Comparison of ENCODE assay signal across 33 cellular contexts in the genomic region with DNA sequence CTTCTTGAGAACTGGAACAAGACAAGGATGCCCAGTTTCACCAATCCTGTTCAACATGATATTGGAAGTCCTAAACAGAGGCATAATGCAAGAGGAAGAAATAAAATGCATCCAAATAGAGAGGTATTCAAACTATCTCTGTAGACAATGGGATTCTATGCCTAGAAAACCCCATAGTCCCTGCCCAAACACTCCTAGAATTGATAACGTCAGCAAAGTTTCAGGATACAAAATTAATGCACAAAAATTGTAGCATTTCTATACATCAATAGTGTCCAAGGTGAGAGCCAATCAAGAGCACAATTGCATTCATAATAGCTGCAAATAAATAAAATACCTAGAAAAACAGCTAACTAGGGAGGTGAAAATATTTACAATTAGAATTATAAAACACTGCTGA.
"Had no signal": no experiment of that assay in that cellular context is flagged by ENCODE, and none has a peak within 500 bp of the region (broad histone marks: within the 10 kb centered on the region; RNA-seq: fewer than 3 reads in every experiment).

No MANE protein-coding gene starts in this region.

- H3K4me3 ChIP-seq: adrenal gland, ascending aorta, body of pancreas, breast epithelium, cardiac muscle cell had no signal

- ATAC-seq: activated naive CD4-positive, alpha-beta T cell treated with anti-CD3 and anti-CD28 coated beads, Interleukin-2, amount 50 U/mL, for 72 hours; activated naive CD8-positive, alpha-beta T cell treated with anti-CD3 and anti-CD28 coated beads, Interleukin-2, amount 50 U/mL, for 24 hours; activated T-cell treated with anti-CD3 and anti-CD28 coated beads, Interleukin-2, amount 50 U/mL, for 4 hours; activated T-cell treated with anti-CD3 and anti-CD28 coated beads, Interleukin-2, amount 50 U/mL, for 72 hours; activated T-helper 17 cell treated with anti-CD3 and anti-CD28 coated beads, Interleukin-2, amount 50 U/mL, for 72 hours; body of pancreas had no signal

- H3K4me1 ChIP-seq: adrenal gland, ascending aorta, body of pancreas, breast epithelium had no signal

- H3K36me3 ChIP-seq: adrenal gland, ascending aorta, brain microvascular endothelial cell, breast epithelium, cardiac muscle cell had no signal

- H3K9me3 ChIP-seq: ascending aorta, body of pancreas, breast epithelium had no signal

- H3K27me3 ChIP-seq: adrenal gland, ascending aorta, body of pancreas, brain microvascular endothelial cell, breast epithelium, cardiac muscle cell had no signal

- H3K27ac ChIP-seq: adrenal gland, ascending aorta, body of pancreas, brain microvascular endothelial cell, breast epithelium, cardiac muscle cell had no signal

- DNase-seq: activated effector memory CD4-positive, alpha-beta T cell treated with anti-CD3 and anti-CD28 coated beads, Interleukin-2, amount 50 U/mL, for 16 hours; activated effector memory CD4-positive, alpha-beta T cell treated with Interleukin-2 at 50 U/mL for 16 hours; activated gamma-delta T cell; activated gamma-delta T cell treated with Interleukin-2 at 50 U/mL for 16 hours; activated naive CD4-positive, alpha-beta T cell; activated naive CD4-positive, alpha-beta T cell treated with anti-CD3 and anti-CD28 coated beads for 36 hours; activated naive CD4-positive, alpha-beta T cell treated with anti-CD3 and anti-CD28 coated beads, Interleukin-2, amount 10 ng/mL, durations not matched to agents 7 days and 5 days; activated naive CD4-positive, alpha-beta T cell treated with anti-CD3 and anti-CD28 coated beads, Interleukin-2, amount 50 U/mL, for 16 hours; activated naive CD4-positive, alpha-beta T cell treated with Interleukin-2 at 50 U/mL for 16 hours; activated naive CD8-positive, alpha-beta T cell treated with anti-CD3 and anti-CD28 coated beads for 36 hours; activated naive CD8-positive, alpha-beta T cell treated with anti-CD3 and anti-CD28 coated beads, Interleukin-2, amount 10 ng/mL, durations not matched to agents 7 days and 5 days; activated naive CD8-positive, alpha-beta T cell treated with anti-CD3 and anti-CD28 coated beads, Interleukin-2, amount 50 U/mL, for 24 hours; activated T-cell treated with anti-CD3 and anti-CD28 coated beads, Interleukin-2, amount 50 U/mL, for 24 hours; activated T-cell treated with anti-CD3 and anti-CD28 coated beads, Interleukin-2, amount 50 U/mL, for 4 hours; activated T-cell treated with anti-CD3 and anti-CD28 coated beads, Interleukin-2, amount 50 U/mL, for 48 hours; activated T-cell treated with anti-CD3 and anti-CD28 coated beads, Interleukin-2, amount 50 U/mL, for 72 hours; adrenal gland; amniotic stem cell; amygdala; anterior cingulate cortex; aorta; body of pancreas; brain microvascular endothelial cell; caudate nucleus; central memory CD4-positive, alpha-beta T cell; cerebellar nuclear complex had no signal

- FAIRE-seq: astrocyte, bronchial epithelial cell had no signal
